In the genomic region with DNA sequence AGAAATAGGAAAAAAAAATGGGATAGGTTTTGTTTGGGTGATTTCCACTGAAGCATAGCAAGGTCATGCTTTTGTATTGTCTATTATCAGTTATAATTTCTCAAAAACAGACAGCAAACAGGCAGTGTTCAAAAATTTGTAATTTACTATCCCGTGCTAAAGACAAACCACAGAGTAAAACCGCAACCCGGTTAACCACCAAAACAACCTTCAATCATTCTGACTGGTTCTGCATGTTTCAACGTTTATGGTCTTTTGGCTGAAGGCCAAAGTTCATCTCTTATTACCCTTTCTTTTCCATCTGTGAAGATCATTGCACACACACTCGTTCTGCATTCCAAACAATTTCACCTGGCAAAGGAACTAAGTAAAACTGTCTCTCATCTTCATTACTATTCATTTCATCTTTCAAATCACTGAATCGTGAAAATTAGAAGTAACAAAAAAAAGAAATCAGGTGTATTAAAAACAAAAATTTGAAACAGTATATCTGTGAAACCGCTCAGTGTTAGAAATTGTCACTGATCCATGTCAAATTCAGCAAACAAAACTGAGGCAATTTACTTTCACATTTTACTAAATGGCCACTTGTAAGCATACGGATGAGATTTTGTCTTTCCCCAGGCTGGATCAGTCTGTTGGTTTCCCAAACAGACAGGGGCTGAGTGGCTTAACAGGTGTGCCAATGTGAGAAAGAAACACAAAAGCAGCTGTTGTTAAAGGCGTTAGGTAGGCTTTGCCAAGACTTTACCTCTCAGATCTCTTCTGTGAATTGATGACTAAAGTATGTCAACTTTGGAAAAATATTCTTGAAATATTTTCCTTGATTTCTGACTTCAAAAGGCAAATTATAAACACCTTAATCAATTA, we compare ENCODE assay signal across 10 cellular contexts.
DNase-seq lines count a peak whose midpoint lies in the region; ATAC-seq and TF ChIP-seq lines count a peak whose summit lies in the region.
"Had no signal": no experiment of that assay in that cellular context is flagged by ENCODE, and none has a peak within 500 bp of the region (broad histone marks: within the 10 kb centered on the region; RNA-seq: fewer than 3 reads in every experiment).

No MANE protein-coding gene starts in this region.

- peaks cover 9% of the 10 kb centered on the region for H3K4me1 Mint-ChIP-seq in T-helper 2 cell treated with Interferon-gamma antibody and Interleukin-4, amounts not matched to agents 5 μg/mL and 100 μg/mL, for 36 hours (ENCODE audit: low read depth)
- peaks cover 40% of the 10 kb centered on the region for H3K4me1 Mint-ChIP-seq in nephron progenitor cell

- peaks cover 3% of the 10 kb centered on the region for H3K9me3 Mint-ChIP-seq in T-helper 2 cell treated with Interferon-gamma antibody and Interleukin-4, amounts not matched to agents 5 μg/mL and 100 μg/mL, for 36 hours
- no peaks in the 10 kb centered on the region for H3K9me3 Mint-ChIP-seq in nephron progenitor cell

- no peak overlapping the region for H3K27ac Mint-ChIP-seq in T-helper 2 cell treated with Interferon-gamma antibody and Interleukin-4, amounts not matched to agents 5 μg/mL and 100 μg/mL, for 36 hours
- H3K27ac Mint-ChIP-seq in nephron progenitor cell, result no peak overlapping the region
- H3K27ac Mint-ChIP-seq: activated naive CD8-positive, alpha-beta T cell had no signal

- intact Hi-C loops in tibial artery (cut with DNase I; ENCODE audit: low total_unique reads), result no loop called here

- peaks cover 4 to 22% (median 13%) of the 10 kb centered on the region in 10 experiments; a peak in 16 of 20 replicates for H3K4me1 ChIP-seq in BLaER1 treated with 17β-estradiol and CSF1 and Interleukin-3, amounts not matched to agents 10 nM and 100 nM
- H3K4me1 ChIP-seq in MM.1S (ENCODE audit: low read length), result peaks cover 20% of the 10 kb centered on the region
- H3K4me1 ChIP-seq in effector memory CD4-positive, alpha-beta T cell (ENCODE audit: control insufficient read depth, insufficient read depth, low read length, poor library complexity, severe bottlenecking), result no peaks in the 10 kb centered on the region
- H3K4me1 ChIP-seq in tibial artery, result no peaks in the 10 kb centered on the region

- no peaks in the 10 kb centered on the region for H3K36me3 ChIP-seq in BLaER1 treated with 17β-estradiol and CSF1 and Interleukin-3, amounts not matched to agents 10 nM and 100 nM
- H3K36me3 ChIP-seq in MM.1S (replicated peaks; ENCODE audit: insufficient read depth, low read length) (no peaks in the 10 kb centered on the region), tibial artery (no peaks in the 10 kb centered on the region)
- H3K36me3 ChIP-seq in effector memory CD4-positive, alpha-beta T cell (ENCODE audit: control insufficient read depth, insufficient read depth, low read length), result no peaks in the 10 kb centered on the region

- H3F3A ChIP-seq in MM.1S (ENCODE audit: insufficient read depth, low read length), result peaks cover 7% of the 10 kb centered on the region

- no peaks in the 10 kb centered on the region for H4K20me1 ChIP-seq in BLaER1 treated with 17β-estradiol and CSF1 and Interleukin-3, amounts not matched to agents 10 nM and 100 nM
- H4K20me1 ChIP-seq in MM.1S (ENCODE audit: insufficient read depth, low read length), result no peaks in the 10 kb centered on the region

- H3K4me2 ChIP-seq in BLaER1 treated with 17β-estradiol and CSF1 and Interleukin-3, amounts not matched to agents 10 nM and 100 nM, result peak overlapping the region in 10 of 11 experiments; percentile 22 to 66 (median 40); a peak in 17 of 22 replicates
- peak overlapping the region; percentile 63 for H3K4me2 ChIP-seq in MM.1S (ENCODE audit: low read depth, low read length)

- no peaks in the 10 kb centered on the region for H3K79me2 ChIP-seq in MM.1S (ENCODE audit: low read length)

- H3K9me2 ChIP-seq in MM.1S (replicated peaks; ENCODE audit: insufficient read depth, low read length), result no peaks in the 10 kb centered on the region

- no peak overlapping the region for H3K27ac ChIP-seq in BLaER1 treated with 17β-estradiol and CSF1 and Interleukin-3, amounts not matched to agents 10 nM and 100 nM
- H3K27ac ChIP-seq in MM.1S (ENCODE audit: low read length) (peak overlapping the region; percentile 29; the same call in 1 of the 2 replicates), tibial artery (no peak overlapping the region)
- no peak overlapping the region for H3K27ac ChIP-seq in effector memory CD4-positive, alpha-beta T cell (ENCODE audit: insufficient read depth, low read length, poor library complexity, severe bottlenecking)

- no peaks in the 10 kb centered on the region for H3K27me3 Mint-ChIP-seq in T-helper 2 cell treated with Interferon-gamma antibody and Interleukin-4, amounts not matched to agents 5 μg/mL and 100 μg/mL, for 36 hours (ENCODE audit: low read depth)
- no peaks in the 10 kb centered on the region for H3K27me3 Mint-ChIP-seq in nephron progenitor cell (ENCODE audit: low read depth, poor library complexity)
- H3K27me3 Mint-ChIP-seq: activated naive CD8-positive, alpha-beta T cell had no signal

- no peaks in the 10 kb centered on the region for H3K36me3 Mint-ChIP-seq in T-helper 2 cell treated with Interferon-gamma antibody and Interleukin-4, amounts not matched to agents 5 μg/mL and 100 μg/mL, for 36 hours (ENCODE audit: low read depth)
- no peaks in the 10 kb centered on the region for H3K36me3 Mint-ChIP-seq in nephron progenitor cell (ENCODE audit: low read depth)
- H3K36me3 Mint-ChIP-seq: activated naive CD8-positive, alpha-beta T cell had no signal

- H3K9ac ChIP-seq in BLaER1 treated with 17β-estradiol and CSF1 and Interleukin-3, amounts not matched to agents 10 nM and 100 nM, result no peak overlapping the region
- H3K9ac ChIP-seq in MM.1S (ENCODE audit: low read length), result peak overlapping the region; percentile 18; the same call in 1 of the 2 replicates

- 0 out of 2 replicates have a peak overlapping the region, but pooled peaks have one; percentile 5 for H2AFZ ChIP-seq in MM.1S (ENCODE audit: low read length)

- ATAC-seq in HG03520 (IDR thresholded peaks at IDR 0.05; ENCODE audit: unreplicated experiment), result no peak

- no peaks in the 10 kb centered on the region for H3K9me3 ChIP-seq in BLaER1 treated with 17β-estradiol and CSF1 and Interleukin-3, amounts not matched to agents 10 nM and 100 nM (replicated peaks in 1 of 11)
- H3K9me3 ChIP-seq in MM.1S (replicated peaks; ENCODE audit: insufficient read depth, low read length) (no peaks in the 10 kb centered on the region), tibial artery (no peaks in the 10 kb centered on the region)
- H3K9me3 ChIP-seq in effector memory CD4-positive, alpha-beta T cell (ENCODE audit: control insufficient read depth, low read length), result no peaks in the 10 kb centered on the region

- no peak overlapping the region for H3K4me3 ChIP-seq in BLaER1 treated with 17β-estradiol and CSF1 and Interleukin-3, amounts not matched to agents 10 nM and 100 nM
- H3K4me3 ChIP-seq in MM.1S (ENCODE audit: low read length), result peak overlapping the region; percentile 33; the same call in 1 of the 2 replicates
- no peak overlapping the region for H3K4me3 ChIP-seq in effector memory CD4-positive, alpha-beta T cell (ENCODE audit: insufficient read depth, low read depth, low read length, poor library complexity, severe bottlenecking)
- no peak overlapping the region for H3K4me3 ChIP-seq in tibial artery

- TF ChIP-seq CTCF in MM.1S (IDR thresholded peaks at IDR 0.05; ENCODE audit: low read length) (no peak), nephron progenitor cell (IDR thresholded peaks at IDR 0.05) (no peak), tibial artery (IDR thresholded peaks at IDR 0.05) (no peak)

- peak overlapping the region; percentile 7 for H3K4me3 Mint-ChIP-seq in T-helper 2 cell treated with Interferon-gamma antibody and Interleukin-4, amounts not matched to agents 5 μg/mL and 100 μg/mL, for 36 hours
- H3K4me3 Mint-ChIP-seq in nephron progenitor cell, result no peak overlapping the region
- H3K4me3 Mint-ChIP-seq: activated naive CD8-positive, alpha-beta T cell had no signal

- DNase-seq in MM.1S (peak; percentile 94), NCI-H2227 (lab: John Stamatoyannopoulos, UW; ENCODE audit: unreplicated experiment) (peak; percentile 43), nephron progenitor cell (no peak), tibial artery (no peak)
- DNase-seq in T-helper 2 cell treated with Interferon-gamma antibody and Interleukin-4, amounts not matched to agents 5 μg/mL and 100 μg/mL, for 36 hours (ENCODE audit: low spot score), result no peak
- no peak for DNase-seq in effector memory CD4-positive, alpha-beta T cell
- DNase-seq: AML-193 had no signal

- H3K27me3 ChIP-seq in BLaER1 treated with 17β-estradiol and CSF1 and Interleukin-3, amounts not matched to agents 10 nM and 100 nM, result no peaks in the 10 kb centered on the region
- H3K27me3 ChIP-seq in MM.1S (replicated peaks; ENCODE audit: insufficient read depth, low read length) (no peaks in the 10 kb centered on the region), tibial artery (no peaks in the 10 kb centered on the region)
- no peaks in the 10 kb centered on the region for H3K27me3 ChIP-seq in effector memory CD4-positive, alpha-beta T cell (replicated peaks; ENCODE audit: control insufficient read depth, insufficient read depth, low read length, poor library complexity, severe bottlenecking)

Comparison
In these comparisons a context has a peak if more than half of its experiments do, and no peak if none do; other contexts are left out.
1. DNase-seq: peak in MM.1S (single experiment) and NCI-H2227 (single experiment); none in T-helper 2 cell treated with Interferon-gamma antibody and Interleukin-4, amounts not matched to agents 5 μg/mL and 100 μg/mL, for 36 hours (single experiment), nephron progenitor cell (single experiment), effector memory CD4-positive, alpha-beta T cell (0 of 3) and tibial artery (0 of 2).